ENCODE assay signal across 1 cellular context in genomic region chr6:44221291-44221960, GRCh38.
TF ChIP-seq lines count a peak whose summit lies in the region.

No MANE protein-coding gene starts in this region.

TF ChIP-seq in H1, 55 proteins besides CTCF, POLR2A, EP300 and RAD21:
- TF ChIP-seq ASH2L (IDR thresholded peaks at IDR 0.05; ENCODE audit: low read length) (no peak), RBBP5 (IDR thresholded peaks at IDR 0.05; ENCODE audit: borderline replicate concordance, low read depth, low read length) (no peak), SAP30 (IDR thresholded peaks at IDR 0.05; ENCODE audit: insufficient read depth, insufficient replicate concordance, low read length) (no peak), SRF (IDR thresholded peaks at IDR 0.05; ENCODE audit: low read depth, low read length) (no peak)
